ENCODE assay signal across 1 cellular context in the genomic region with DNA sequence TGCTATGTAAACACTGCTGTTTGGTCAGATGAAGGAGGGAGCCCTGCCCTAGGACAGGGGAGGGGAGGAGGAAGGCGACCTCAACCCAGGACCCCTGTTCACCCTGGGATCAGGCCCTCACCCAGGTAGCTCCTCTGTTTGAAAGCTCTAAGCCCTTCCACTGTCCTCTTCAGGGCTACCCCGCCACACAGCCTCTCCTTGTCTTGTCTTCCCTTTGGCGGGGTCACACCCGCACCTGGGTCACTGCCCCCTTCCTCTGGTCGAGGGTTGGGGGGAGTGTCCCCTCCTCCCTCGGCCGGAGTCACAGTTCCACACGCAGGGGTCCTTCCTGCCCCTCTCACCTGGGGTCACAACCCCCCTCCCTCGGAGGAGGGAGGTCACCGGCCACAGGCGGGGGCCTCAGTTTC.
TF ChIP-seq lines count a peak whose summit lies in the region.

No MANE protein-coding gene starts in this region.

TF ChIP-seq in K562, 482 proteins besides CTCF, POLR2A, EP300 and RAD21 (continued from another document):
- TF ChIP-seq, protein P1, sequence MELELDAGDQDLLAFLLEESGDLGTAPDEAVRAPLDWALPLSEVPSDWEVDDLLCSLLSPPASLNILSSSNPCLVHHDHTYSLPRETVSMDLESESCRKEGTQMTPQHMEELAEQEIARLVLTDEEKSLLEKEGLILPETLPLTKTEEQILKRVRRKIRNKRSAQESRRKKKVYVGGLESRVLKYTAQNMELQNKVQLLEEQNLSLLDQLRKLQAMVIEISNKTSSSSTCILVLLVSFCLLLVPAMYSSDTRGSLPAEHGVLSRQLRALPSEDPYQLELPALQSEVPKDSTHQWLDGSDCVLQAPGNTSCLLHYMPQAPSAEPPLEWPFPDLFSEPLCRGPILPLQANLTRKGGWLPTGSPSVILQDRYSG (tag; conservative IDR thresholded peaks at IDR 0.05; ENCODE audit: low read depth) = 0 out of 2 replicates have a peak, but pooled peaks have one; percentile 31
- TF ChIP-seq, protein P2, sequence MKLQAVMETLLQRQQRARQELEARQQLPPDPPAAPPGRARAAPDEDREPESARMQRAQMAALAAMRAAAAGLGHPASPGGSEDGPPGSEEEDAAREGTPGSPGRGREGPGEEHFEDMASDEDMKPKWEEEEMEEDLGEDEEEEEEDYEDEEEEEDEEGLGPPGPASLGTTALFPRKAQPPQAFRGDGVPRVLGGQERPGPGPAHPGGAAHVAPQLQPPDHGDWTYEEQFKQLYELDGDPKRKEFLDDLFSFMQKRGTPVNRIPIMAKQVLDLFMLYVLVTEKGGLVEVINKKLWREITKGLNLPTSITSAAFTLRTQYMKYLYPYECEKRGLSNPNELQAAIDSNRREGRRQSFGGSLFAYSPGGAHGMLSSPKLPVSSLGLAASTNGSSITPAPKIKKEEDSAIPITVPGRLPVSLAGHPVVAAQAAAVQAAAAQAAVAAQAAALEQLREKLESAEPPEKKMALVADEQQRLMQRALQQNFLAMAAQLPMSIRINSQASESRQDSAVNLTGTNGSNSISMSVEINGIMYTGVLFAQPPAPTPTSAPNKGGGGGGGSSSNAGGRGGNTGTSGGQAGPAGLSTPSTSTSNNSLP (IDR thresholded peaks at IDR 0.05; ENCODE audit: borderline replicate concordance, low read depth, low read length) = no peak
- TF ChIP-seq NELFE (IDR thresholded peaks at IDR 0.05; ENCODE audit: insufficient read depth, insufficient read length) (no peak), FOXA3 (CRISPR knock-in tag; conservative IDR thresholded peaks at IDR 0.05 in 1 of 2, IDR thresholded peaks at IDR 0.05 in 1 of 2) (0 out of 4 replicates have a peak, but pooled peaks of 1 of the 2 experiments have one; percentile 42), HDAC8 (tag; IDR thresholded peaks at IDR 0.05) (peak; percentile 88; the same call in 1 of the 2 replicates), IRF2 (CRISPR knock-in tag; IDR thresholded peaks at IDR 0.05) (no peak), ZNF589 (CRISPR knock-in tag; IDR thresholded peaks at IDR 0.05; ENCODE audit: low read depth) (0 out of 2 replicates have a peak, but pooled peaks have one; percentile 42), DPF2 (IDR thresholded peaks at IDR 0.05) (0 out of 2 replicates have a peak, but pooled peaks have one; percentile 17), NFRKB (IDR thresholded peaks at IDR 0.05; ENCODE audit: low read depth) (peak; percentile 60; the same call in 1 of the 2 replicates)
